10 cellular contexts compared by ENCODE assay signal in the genomic region with DNA sequence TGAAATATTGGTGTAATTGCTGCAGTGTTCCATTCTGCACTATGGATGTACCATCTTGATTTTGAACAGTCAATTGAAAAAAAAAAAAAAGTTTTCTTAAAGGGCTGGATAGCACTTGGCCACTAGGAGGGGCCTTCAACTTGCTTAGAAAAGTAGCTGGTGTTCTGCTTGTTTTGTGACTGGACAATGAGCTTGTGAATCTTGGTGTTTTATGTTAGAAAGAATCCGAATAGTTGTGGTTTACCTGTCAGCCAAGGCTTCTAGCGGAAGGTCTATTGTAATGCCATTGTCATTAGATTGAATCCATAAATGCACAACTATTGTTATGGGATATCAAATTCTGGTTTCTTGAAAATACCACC.
A peak's percentile ranks its signal among the peaks of the same experiment; 100 is the strongest.
DNase-seq lines count a peak whose midpoint lies in the region; FAIRE-seq and TF ChIP-seq lines count a peak whose summit lies in the region.
"Had no signal": no experiment of that assay in that cellular context is flagged by ENCODE, and none has a peak within 500 bp of the region (broad histone marks: within the 10 kb centered on the region; RNA-seq: fewer than 3 reads in every experiment).

No MANE protein-coding gene starts in this region.

- no TSS peak for BruUV-seq in PC-9 (replicated peaks; lab: Mats Ljungman, UMichigan)

- H2AFZ ChIP-seq in GM23248, result no peak overlapping the region
- H2AFZ ChIP-seq in PC-9, result no peak overlapping the region
- H2AFZ ChIP-seq in MM.1S (ENCODE audit: low read length), result no peak overlapping the region

- in situ Hi-C loops in GM23248 (cut with MboI), result no loop called here

- H3K27me3 ChIP-seq in GM23248 (replicated peaks; ENCODE audit: insufficient read depth), result no peaks in the 10 kb centered on the region
- H3K27me3 ChIP-seq in PC-9 (ENCODE audit: insufficient read depth, low read depth), result no peaks in the 10 kb centered on the region
- H3K27me3 ChIP-seq in MM.1S (replicated peaks; ENCODE audit: insufficient read depth, low read length), result no peaks in the 10 kb centered on the region

- POLR2A ChIA-PET in PC-9 (lab: Charles Lee; ENCODE audit: unreplicated experiment), result no interaction called here

- H3K9me3 ChIP-seq in GM23248 (ENCODE audit: low read depth) (no peaks in the 10 kb centered on the region), PC-9 (ENCODE audit: insufficient read depth, low read depth) (no peaks in the 10 kb centered on the region), MM.1S (replicated peaks; ENCODE audit: insufficient read depth, low read length) (no peaks in the 10 kb centered on the region)

- H3K4me3 ChIP-seq in GM23248, result no peak overlapping the region
- H3K4me3 ChIP-seq in PC-9, result no peak overlapping the region
- H3K4me3 ChIP-seq in epithelial cell of proximal tubule (ENCODE audit: low read depth, low read length), result no peak overlapping the region
- no peak overlapping the region for H3K4me3 ChIP-seq in retinal pigment epithelial cell (ENCODE audit: low read length)
- no peak overlapping the region for H3K4me3 ChIP-seq in MM.1S (ENCODE audit: low read length)

- H3K79me2 ChIP-seq in GM23248 (ENCODE audit: insufficient read depth) (peaks cover 20% of the 10 kb centered on the region), PC-9 (ENCODE audit: low read depth) (no peaks in the 10 kb centered on the region), MM.1S (ENCODE audit: low read length) (no peaks in the 10 kb centered on the region)

- H3K9ac ChIP-seq in GM23248, result peak overlapping the region; percentile 60
- no peak overlapping the region for H3K9ac ChIP-seq in MM.1S (ENCODE audit: low read length)

- 24 to 25% methylated on average over 2 of the region's 2 CpGs for WGBS in GM23248 (ENCODE audit: low coverage in 1 of 2, low lambda C conversion rate in 2 of 2, missing lambda C conversion rate in 2 of 2), 2 experiments

- peak; percentile 82 for DNase-seq in GM23248
- DNase-seq in PC-9, result no peak
- no peak for DNase-seq in epithelial cell of proximal tubule (ENCODE audit: low read depth)
- no peak for DNase-seq in retinal pigment epithelial cell (ENCODE audit: low read depth)
- DNase-seq in MM.1S, result no peak
- DNase-seq in activated CD4-positive, alpha-beta T cell treated with anti-CD3 and anti-CD28 coated beads for 48 hours, result no peak
- DNase-seq in NCI-H2029 treated with DMSO at 0.1 percent for 48 hours (lab: John Stamatoyannopoulos, UW), result no peak
- no peak for DNase-seq in GM19239 (ENCODE audit: insufficient read length, low spot score)
- DNase-seq: activated CD4-positive, alpha-beta T cell treated with anti-CD3 and anti-CD28 coated beads for 4 hours; stimulated activated CD4-positive, alpha-beta T cell treated with anti-CD3 and anti-CD28 coated beads, Interleukin-4, amount 100 ng/mL, for 1 hour had no signal

- no peaks in the 10 kb centered on the region for H3K9me2 ChIP-seq in GM23248 (ENCODE audit: insufficient read depth)
- H3K9me2 ChIP-seq in PC-9 (ENCODE audit: insufficient read depth), result no peaks in the 10 kb centered on the region
- H3K9me2 ChIP-seq in MM.1S (replicated peaks; ENCODE audit: insufficient read depth, low read length), result no peaks in the 10 kb centered on the region

- no peak for FAIRE-seq in GM19239 (lab: Jason Lieb, UNC)

- CTCF ChIA-PET in PC-9 (lab: Charles Lee), result interaction anchor here (0.6 to 1.6 kb wide), 4 partner anchors 106 to 797 kb away, joined by 5 to 11 read pairs (median 7); no protein-coding TSS in a partner anchor

- H4K20me1 ChIP-seq in GM23248 (ENCODE audit: insufficient read depth), result no peaks in the 10 kb centered on the region
- no peaks in the 10 kb centered on the region for H4K20me1 ChIP-seq in PC-9 (ENCODE audit: insufficient read depth)
- H4K20me1 ChIP-seq in MM.1S (ENCODE audit: insufficient read depth, low read length), result no peaks in the 10 kb centered on the region

- H3K4me1 ChIP-seq in GM23248 (ENCODE audit: insufficient read depth) (peaks cover 71% of the 10 kb centered on the region), PC-9 (replicated peaks; ENCODE audit: insufficient read depth) (peaks cover under 1% of the 10 kb centered on the region), MM.1S (ENCODE audit: low read length) (no peaks in the 10 kb centered on the region)

- H3K4me2 ChIP-seq in GM23248 (ENCODE audit: unreplicated experiment) (peak overlapping the region; percentile 19), PC-9 (no peak overlapping the region), MM.1S (ENCODE audit: low read depth, low read length) (no peak overlapping the region)

- TF ChIP-seq CTCF in PC-9 (conservative IDR thresholded peaks at IDR 0.05) (0 out of 2 replicates have a peak, but pooled peaks have one; percentile 32), epithelial cell of proximal tubule (conservative IDR thresholded peaks at IDR 0.05; ENCODE audit: low read depth, low read length) (peak; percentile 74), retinal pigment epithelial cell (conservative IDR thresholded peaks at IDR 0.05; ENCODE audit: low read depth, low read length) (peak; percentile 46), MM.1S (IDR thresholded peaks at IDR 0.05; ENCODE audit: low read length) (no peak)

- intact Hi-C loops in PC-9 (cut with micrococcal nuclease; ENCODE audit: unreplicated experiment), result loop anchor here (1.0 kb wide), 1 partner anchor 106 kb away; no protein-coding TSS in a partner anchor

- H3K36me3 ChIP-seq in GM23248 (ENCODE audit: low read depth) (peaks cover 15% of the 10 kb centered on the region; the same call in 1 of the 2 replicates), PC-9 (ENCODE audit: low read depth) (no peaks in the 10 kb centered on the region), MM.1S (replicated peaks; ENCODE audit: insufficient read depth, low read length) (no peaks in the 10 kb centered on the region)

- H3K27ac ChIP-seq in GM23248, result peak overlapping the region; percentile 92
- H3K27ac ChIP-seq in PC-9, result no peak overlapping the region
- H3K27ac ChIP-seq in MM.1S (ENCODE audit: low read length), result no peak overlapping the region

- H3F3A ChIP-seq in GM23248 (ENCODE audit: insufficient read depth), result peaks cover 87% of the 10 kb centered on the region
- peaks cover under 1% of the 10 kb centered on the region; the same call in 1 of the 2 replicates for H3F3A ChIP-seq in PC-9 (ENCODE audit: insufficient read depth, low read depth)
- H3F3A ChIP-seq in MM.1S (ENCODE audit: insufficient read depth, low read length), result no peaks in the 10 kb centered on the region
